ENCODE assay signal across 35 cellular contexts in genomic region chr5:59604111-59604510, GRCh38.
"Had no signal": no experiment of that assay in that cellular context is flagged by ENCODE, and none has a peak within 500 bp of the region (broad histone marks: within the 10 kb centered on the region; RNA-seq: fewer than 3 reads in every experiment).

No MANE protein-coding gene starts in this region.

- H3K9me3 Mint-ChIP-seq: activated B cell treated with CpG ODN at 0.5 μM for 24 hours; activated CD4-positive, alpha-beta memory T cell treated with anti-CD3 and anti-CD28 coated beads, Interleukin-2, amount 10 ng/mL, durations not matched to agents 7 days and 5 days; activated naive CD4-positive, alpha-beta T cell treated with anti-CD3 and anti-CD28 coated beads, Interleukin-2, amount 10 ng/mL, durations not matched to agents 7 days and 5 days; activated naive CD4-positive, alpha-beta T cell treated with anti-CD3 and anti-CD28 coated beads, Interleukin-2, amount 50 U/mL, for 24 hours; activated naive CD8-positive, alpha-beta T cell treated with anti-CD3 and anti-CD28 coated beads, Interleukin-2, amount 10 ng/mL, durations not matched to agents 7 days and 5 days; activated naive CD8-positive, alpha-beta T cell treated with anti-CD3 and anti-CD28 coated beads, Interleukin-2, amount 50 U/mL, for 24 hours; activated T-cell treated with anti-CD3 and anti-CD28 coated beads, Interleukin-2, amount 50 U/mL, for 24 hours; activated T-helper 2 cell treated with anti-CD3 and anti-CD28 coated beads, Interferon-gamma antibody, Interleukin-2, Interleukin-4, amounts not matched to agents 10 μg/mL and 5 μg/mL and 100 μg/mL, durations not matched to agents 14 hours and 24 hours and 36 hours; T-helper 2 cell treated with Interferon-gamma antibody and Interleukin-4, amounts not matched to agents 5 μg/mL and 100 μg/mL, for 36 hours had no signal

- H3K27me3 Mint-ChIP-seq: activated naive CD4-positive, alpha-beta T cell treated with anti-CD3 and anti-CD28 coated beads, Interleukin-2, amount 10 ng/mL, durations not matched to agents 7 days and 5 days; brain; central memory CD8-positive, alpha-beta T cell had no signal

- ATAC-seq: activated CD8-positive, alpha-beta memory T cell treated with anti-CD3 and anti-CD28 coated beads, Interleukin-2, amount 10 ng/mL, durations not matched to agents 7 days and 5 days; activated CD8-positive, alpha-beta T cell treated with anti-CD3 and anti-CD28 coated beads, Interleukin-2, amount 10 ng/mL, durations not matched to agents 7 days and 5 days; activated naive CD8-positive, alpha-beta T cell treated with anti-CD3 and anti-CD28 coated beads, Interleukin-2, amount 50 U/mL, for 24 hours had no signal

- H3K4me1 Mint-ChIP-seq: activated naive CD4-positive, alpha-beta T cell treated with anti-CD3 and anti-CD28 coated beads, Interleukin-2, amount 50 U/mL, for 24 hours; central memory CD8-positive, alpha-beta T cell had no signal

- H3K4me1 ChIP-seq: ascending aorta had no signal

- H3K9me3 ChIP-seq: ascending aorta had no signal

- H3K27ac Mint-ChIP-seq: activated B cell treated with CpG ODN at 0.5 μM for 24 hours; activated CD4-positive, alpha-beta memory T cell treated with anti-CD3 and anti-CD28 coated beads, Interleukin-2, amount 10 ng/mL, durations not matched to agents 7 days and 5 days; activated CD4-positive, alpha-beta T cell treated with anti-CD3 and anti-CD28 coated beads, Interleukin-2, amount 10 ng/mL, durations not matched to agents 7 days and 5 days; activated CD8-positive, alpha-beta memory T cell treated with anti-CD3 and anti-CD28 coated beads, Interleukin-2, amount 10 ng/mL, durations not matched to agents 7 days and 5 days; activated CD8-positive, alpha-beta T cell treated with anti-CD3 and anti-CD28 coated beads, Interleukin-2, amount 10 ng/mL, durations not matched to agents 7 days and 5 days; activated naive CD4-positive, alpha-beta T cell treated with anti-CD3 and anti-CD28 coated beads, Interleukin-2, amount 10 ng/mL, durations not matched to agents 7 days and 5 days; activated naive CD4-positive, alpha-beta T cell treated with anti-CD3 and anti-CD28 coated beads, Interleukin-2, amount 50 U/mL, for 24 hours; activated naive CD8-positive, alpha-beta T cell; activated naive CD8-positive, alpha-beta T cell treated with anti-CD3 and anti-CD28 coated beads, Interleukin-2, amount 10 ng/mL, durations not matched to agents 7 days and 5 days; activated naive CD8-positive, alpha-beta T cell treated with anti-CD3 and anti-CD28 coated beads, Interleukin-2, amount 50 U/mL, for 24 hours; activated T-cell treated with anti-CD3 and anti-CD28 coated beads, Interleukin-2, amount 50 U/mL, for 24 hours; activated T-helper 2 cell treated with anti-CD3 and anti-CD28 coated beads, Interferon-gamma antibody, Interleukin-2, Interleukin-4, amounts not matched to agents 10 μg/mL and 5 μg/mL and 100 μg/mL, durations not matched to agents 14 hours and 24 hours and 36 hours; T-helper 1 cell treated with Interleukin-12 subunit alpha and Interleukin-12 subunit beta and Interleukin-4 antibody, amounts not matched to agents 30 μg/mL and 1 μg/mL, for 36 hours; T-helper 2 cell treated with Interferon-gamma antibody and Interleukin-4, amounts not matched to agents 5 μg/mL and 100 μg/mL, for 36 hours had no signal

- DNase-seq: activated B cell treated with CpG ODN at 0.5 μM for 24 hours; activated CD4-positive, alpha-beta memory T cell treated with anti-CD3 and anti-CD28 coated beads, Interleukin-2, amount 10 ng/mL, durations not matched to agents 7 days and 5 days; activated CD4-positive, alpha-beta T cell treated with anti-CD3 and anti-CD28 coated beads for 48 hours; activated CD4-positive, alpha-beta T cell treated with anti-CD3 and anti-CD28 coated beads, Interleukin-2, amount 10 ng/mL, durations not matched to agents 7 days and 5 days; activated CD4-positive, alpha-beta T cell treated with anti-CD3 and anti-CD28 coated beads, Interleukin-2, amount 50 U/mL, for 48 hours; activated CD4-positive, CD25-positive, alpha-beta regulatory T cell treated with anti-CD3 and anti-CD28 coated beads, Interleukin-2, amount 50 U/mL, for 72 hours; activated CD8-positive, alpha-beta memory T cell treated with anti-CD3 and anti-CD28 coated beads for 24 hours; activated CD8-positive, alpha-beta memory T cell treated with anti-CD3 and anti-CD28 coated beads, Interleukin-2, amount 10 ng/mL, durations not matched to agents 7 days and 5 days; activated CD8-positive, alpha-beta memory T cell treated with anti-CD3 and anti-CD28 coated beads, Interleukin-2, amount 50 U/mL, for 48 hours; activated CD8-positive, alpha-beta T cell treated with anti-CD3 and anti-CD28 coated beads, Interleukin-2, amount 10 ng/mL, durations not matched to agents 7 days and 5 days; activated effector memory CD4-positive, alpha-beta T cell treated with Interleukin-2 at 50 U/mL for 16 hours; activated gamma-delta T cell; activated naive CD4-positive, alpha-beta T cell treated with anti-CD3 and anti-CD28 coated beads, Interleukin-2, amount 10 ng/mL, durations not matched to agents 7 days and 5 days; activated naive CD4-positive, alpha-beta T cell treated with Interleukin-2 at 50 U/mL for 16 hours; activated naive CD8-positive, alpha-beta T cell treated with anti-CD3 and anti-CD28 coated beads, Interleukin-2, amount 10 ng/mL, durations not matched to agents 7 days and 5 days; activated naive CD8-positive, alpha-beta T cell treated with anti-CD3 and anti-CD28 coated beads, Interleukin-2, amount 50 U/mL, for 24 hours; activated T-cell treated with anti-CD3 and anti-CD28 coated beads, Interleukin-2, amount 50 U/mL, for 24 hours; activated T-cell treated with anti-CD3 and anti-CD28 coated beads, Interleukin-2, amount 50 U/mL, for 48 hours; amygdala; anterior cingulate cortex; caudate nucleus; cerebellar nuclear complex; T-helper 1 cell; T-helper 2 cell; T-helper 9 cell had no signal

- H3K27me3 ChIP-seq: ascending aorta, cardiac muscle cell had no signal

- H3K36me3 Mint-ChIP-seq: activated CD8-positive, alpha-beta memory T cell treated with anti-CD3 and anti-CD28 coated beads, Interleukin-2, amount 10 ng/mL, durations not matched to agents 7 days and 5 days; activated naive CD4-positive, alpha-beta T cell treated with anti-CD3 and anti-CD28 coated beads, Interleukin-2, amount 10 ng/mL, durations not matched to agents 7 days and 5 days; activated naive CD4-positive, alpha-beta T cell treated with anti-CD3 and anti-CD28 coated beads, Interleukin-2, amount 50 U/mL, for 24 hours; activated naive CD8-positive, alpha-beta T cell; activated naive CD8-positive, alpha-beta T cell treated with anti-CD3 and anti-CD28 coated beads, Interleukin-2, amount 10 ng/mL, durations not matched to agents 7 days and 5 days; brain had no signal

- H3K4me3 Mint-ChIP-seq: activated B cell treated with CpG ODN at 0.5 μM for 24 hours; activated CD4-positive, alpha-beta memory T cell treated with anti-CD3 and anti-CD28 coated beads, Interleukin-2, amount 10 ng/mL, durations not matched to agents 7 days and 5 days; activated CD4-positive, alpha-beta T cell treated with anti-CD3 and anti-CD28 coated beads, Interleukin-2, amount 10 ng/mL, durations not matched to agents 7 days and 5 days; activated CD8-positive, alpha-beta memory T cell treated with anti-CD3 and anti-CD28 coated beads, Interleukin-2, amount 10 ng/mL, durations not matched to agents 7 days and 5 days; activated CD8-positive, alpha-beta T cell treated with anti-CD3 and anti-CD28 coated beads, Interleukin-2, amount 10 ng/mL, durations not matched to agents 7 days and 5 days; activated naive CD4-positive, alpha-beta T cell treated with anti-CD3 and anti-CD28 coated beads, Interleukin-2, amount 10 ng/mL, durations not matched to agents 7 days and 5 days; activated naive CD4-positive, alpha-beta T cell treated with anti-CD3 and anti-CD28 coated beads, Interleukin-2, amount 50 U/mL, for 24 hours; activated naive CD8-positive, alpha-beta T cell; activated naive CD8-positive, alpha-beta T cell treated with anti-CD3 and anti-CD28 coated beads, Interleukin-2, amount 10 ng/mL, durations not matched to agents 7 days and 5 days; activated naive CD8-positive, alpha-beta T cell treated with anti-CD3 and anti-CD28 coated beads, Interleukin-2, amount 50 U/mL, for 24 hours; activated T-cell treated with anti-CD3 and anti-CD28 coated beads, Interleukin-2, amount 50 U/mL, for 24 hours; brain; central memory CD8-positive, alpha-beta T cell; T-helper 1 cell treated with Interleukin-12 subunit alpha and Interleukin-12 subunit beta and Interleukin-4 antibody, amounts not matched to agents 30 μg/mL and 1 μg/mL, for 36 hours; T-helper 2 cell treated with Interferon-gamma antibody and Interleukin-4, amounts not matched to agents 5 μg/mL and 100 μg/mL, for 36 hours had no signal

- H3K36me3 ChIP-seq: ascending aorta, cardiac muscle cell had no signal

- H3K27ac ChIP-seq: ascending aorta, cardiac muscle cell, VCaP had no signal

- H3K4me3 ChIP-seq: ascending aorta, cardiac muscle cell had no signal
